16 cellular contexts compared by ENCODE assay signal in genomic region chr2:215751200-215751910, GRCh38.
DNase-seq lines count a peak whose midpoint lies in the region; ATAC-seq, FAIRE-seq and TF ChIP-seq lines count a peak whose summit lies in the region.
"Had no signal": no experiment of that assay in that cellular context is flagged by ENCODE, and none has a peak within 500 bp of the region (broad histone marks: within the 10 kb centered on the region; RNA-seq: fewer than 3 reads in every experiment).

No MANE protein-coding gene starts in this region.

- H3K4me3 Mint-ChIP-seq in CD14-positive monocyte, result no peak overlapping the region
- H3K4me3 Mint-ChIP-seq: naive B cell had no signal

- peaks cover 0 to 24% (median 13%) of the 10 kb centered on the region in 3 donors for H3K27me3 Mint-ChIP-seq in CD14-positive monocyte (ENCODE audit: low read depth in 3 of 3)

- FAIRE-seq in HTR-8/SVneo (lab: Jason Lieb, UNC), result no peak
- FAIRE-seq: small intestine had no signal

- ATAC-seq in HG02571 (IDR thresholded peaks at IDR 0.05; ENCODE audit: unreplicated experiment) (no peak), GM18498 (IDR thresholded peaks at IDR 0.05; ENCODE audit: unreplicated experiment) (no peak)
- ATAC-seq: activated CD4-positive, CD25-positive, alpha-beta regulatory T cell treated with anti-CD3 and anti-CD28 coated beads, Interleukin-2, amount 50 U/mL, for 24 hours had no signal

- H3K27ac Mint-ChIP-seq in CD14-positive monocyte, result peak overlapping the region in 6 of 7 donors; percentile 39 to 98 (median 97)
- H3K27ac Mint-ChIP-seq: naive B cell had no signal

- peaks cover 14 to 17% of the 10 kb centered on the region in 2 donors for H3K36me3 Mint-ChIP-seq in CD14-positive monocyte
- H3K36me3 Mint-ChIP-seq: naive B cell had no signal

- H3K4me1 Mint-ChIP-seq in CD14-positive monocyte, result peaks cover 72% of the 10 kb centered on the region
- H3K4me1 Mint-ChIP-seq: naive B cell had no signal

- intact Hi-C loops in CD14-positive monocyte (cut with micrococcal nuclease), result loop anchor here in 1 of 2 donors (5.0 kb wide), 2 partner anchors 41 to 69 kb away; no protein-coding TSS in a partner anchor

- H3K4me3 ChIP-seq in cardiac fibroblast (replicated peaks in 1 of 2; ENCODE audit: low read depth in 2 of 2, low read length in 2 of 2), result no peak overlapping the region

- TF ChIP-seq CTCF in CD14-positive monocyte (IDR thresholded peaks at IDR 0.05) (no peak), cardiac fibroblast (IDR thresholded peaks at IDR 0.05; ENCODE audit: low read depth, low read length) (no peak)

- DNase-seq in CD14-positive monocyte (ENCODE audit: low spot score), result no peak
- peak; percentile 18 for DNase-seq in HTR-8/SVneo (ENCODE audit: insufficient read length, low spot score)
- peak; percentile 60 to 93 for DNase-seq in cardiac fibroblast (ENCODE audit: low read depth in 2 of 2)
- peak; percentile 58 for DNase-seq in myocyte (ENCODE audit: low read depth)
- no peak for DNase-seq in NCI-H1436 treated with DMSO at 0.1 percent for 48 hours (lab: John Stamatoyannopoulos, UW)
- no peak for DNase-seq in NCI-H446 treated with DMSO at 0.1 percent for 48 hours (lab: John Stamatoyannopoulos, UW)
- DNase-seq: activated T-cell treated with anti-CD3 and anti-CD28 coated beads, Interleukin-2, amount 50 U/mL, for 4 hours; dermis blood vessel endothelial cell; DMS 273 treated with DMSO at 0.1 percent for 48 hours; naive B cell; NCI-H524; SHP77 treated with DMSO at 0.1 percent for 48 hours; small intestine had no signal

- H3K9me3 Mint-ChIP-seq in CD14-positive monocyte, result peaks cover 0 to 5% (median 2%) of the 10 kb centered on the region in 7 donors
- H3K9me3 Mint-ChIP-seq: activated T-cell treated with anti-CD3 and anti-CD28 coated beads, Interleukin-2, amount 50 U/mL, for 4 hours; naive B cell had no signal

Comparison
In these comparisons a context has a peak if more than half of its experiments do, and no peak if none do; other contexts are left out.
1. DNase-seq: peak in HTR-8/SVneo (single experiment), cardiac fibroblast (2 of 2) and myocyte (single experiment); none in CD14-positive monocyte (single experiment), NCI-H1436 treated with DMSO at 0.1 percent for 48 hours (single experiment) and NCI-H446 treated with DMSO at 0.1 percent for 48 hours (single experiment).